20 cellular contexts compared by ENCODE assay signal in the genomic region with DNA sequence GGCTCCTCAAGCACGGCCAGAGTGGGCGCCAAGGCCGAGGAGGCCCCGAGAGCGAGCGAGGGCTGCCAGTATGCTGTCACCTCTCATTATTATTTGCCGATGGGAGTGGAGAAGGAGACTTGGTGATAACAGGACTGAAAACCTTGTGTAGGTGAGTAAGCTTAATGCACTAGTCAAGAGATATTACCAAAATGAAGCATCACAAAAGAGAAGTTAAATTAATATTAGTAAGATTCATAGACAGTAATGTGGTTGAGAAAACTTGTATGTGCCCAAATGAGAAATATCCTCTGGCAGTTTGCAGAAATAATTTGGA.
DNase-seq lines count a peak whose midpoint lies in the region; ATAC-seq and TF ChIP-seq lines count a peak whose summit lies in the region.
"Had no signal": no experiment of that assay in that cellular context is flagged by ENCODE, and none has a peak within 500 bp of the region (broad histone marks: within the 10 kb centered on the region; RNA-seq: fewer than 3 reads in every experiment).

No MANE protein-coding gene starts in this region.

- no peak for ATAC-seq in activated naive CD8-positive, alpha-beta T cell treated with anti-CD3 and anti-CD28 coated beads, Interleukin-2, amount 50 U/mL, for 24 hours
- ATAC-seq in gastroesophageal sphincter = no peak
- no peak for ATAC-seq in HG02678 (IDR thresholded peaks at IDR 0.05; ENCODE audit: unreplicated experiment)
- ATAC-seq: body of pancreas; left cardiac atrium; Panc1; stimulated activated memory B cell treated with anti-CD40 and anti-IgM and Interleukin-4, amounts not matched to agents 10 μg/mL and 1 μg/mL and 100 μg/mL, for 72 hours had no signal

- no peaks in the 10 kb centered on the region for H3K36me3 Mint-ChIP-seq in activated naive CD8-positive, alpha-beta T cell treated with anti-CD3 and anti-CD28 coated beads, Interleukin-2, amount 50 U/mL, for 24 hours (ENCODE audit: low read depth)
- H3K36me3 Mint-ChIP-seq: activated naive CD4-positive, alpha-beta T cell treated with anti-CD3 and anti-CD28 coated beads, Interleukin-2, amount 50 U/mL, for 24 hours; stimulated activated memory B cell treated with anti-CD40 and anti-IgM and Interleukin-4, amounts not matched to agents 10 μg/mL and 1 μg/mL and 100 μg/mL, for 72 hours had no signal

- no peaks in the 10 kb centered on the region for H3K9me3 ChIP-seq in gastroesophageal sphincter
- H3K9me3 ChIP-seq: body of pancreas had no signal

- H3K27ac ChIP-seq in gastroesophageal sphincter = no peak overlapping the region
- H3K27ac ChIP-seq: body of pancreas, transverse colon, VCaP had no signal

- 83% methylated on average over 1 of the region's 7 CpGs; no CpG with 5 or more reads in 1 of the 2 donors for WGBS in gastroesophageal sphincter (ENCODE audit: low coverage in 1 of 2), 2 donors

- no peak for TF ChIP-seq POLR2A in gastroesophageal sphincter (IDR thresholded peaks at IDR 0.05)

- H3K27me3 ChIP-seq in gastroesophageal sphincter = no peaks in the 10 kb centered on the region
- H3K27me3 ChIP-seq: body of pancreas, transverse colon had no signal

- CTCF ChIA-PET in AG04449 (lab: Yijun Ruan, JAX) = no interaction called here

- peak overlapping the region; percentile 38 for H3K4me3 ChIP-seq in AG04449 (ENCODE audit: low read depth, low read length)
- H3K4me3 ChIP-seq in GM08714 (ENCODE audit: low read length) = peak overlapping the region; percentile 93
- H3K4me3 ChIP-seq in gastroesophageal sphincter = peak overlapping the region; percentile 18 to 39
- H3K4me3 ChIP-seq: body of pancreas, transverse colon had no signal

- POLR2A ChIA-PET in AG04449 (lab: Yijun Ruan, JAX) = no interaction called here

- TF ChIP-seq CTCF in AG04449 (IDR thresholded peaks at IDR 0.05; ENCODE audit: insufficient read depth, low read length, missing control alignments) = no peak
- TF ChIP-seq CTCF in gastroesophageal sphincter (IDR thresholded peaks at IDR 0.05) = no peak

- no peaks in the 10 kb centered on the region for H3K4me1 ChIP-seq in gastroesophageal sphincter
- H3K4me1 ChIP-seq: body of pancreas, transverse colon had no signal

- H3K36me3 ChIP-seq in gastroesophageal sphincter = no peaks in the 10 kb centered on the region
- H3K36me3 ChIP-seq: transverse colon had no signal

- no peak for TF ChIP-seq EP300 in gastroesophageal sphincter (IDR thresholded peaks at IDR 0.05)

- H3K9me3 Mint-ChIP-seq in activated naive CD8-positive, alpha-beta T cell treated with anti-CD3 and anti-CD28 coated beads, Interleukin-2, amount 50 U/mL, for 24 hours = no peaks in the 10 kb centered on the region
- H3K9me3 Mint-ChIP-seq: activated CD4-positive, alpha-beta memory T cell treated with anti-CD3 and anti-CD28 coated beads, Interleukin-2, amount 10 ng/mL, durations not matched to agents 7 days and 5 days; stimulated activated memory B cell treated with anti-CD40 and anti-IgM and Interleukin-4, amounts not matched to agents 10 μg/mL and 1 μg/mL and 100 μg/mL, for 72 hours had no signal

- no peak for DNase-seq in AG04449 (ENCODE audit: low read depth, low spot score)
- DNase-seq in activated naive CD8-positive, alpha-beta T cell treated with anti-CD3 and anti-CD28 coated beads, Interleukin-2, amount 50 U/mL, for 24 hours = no peak
- no peak for DNase-seq in DMS79 (lab: John Stamatoyannopoulos, UW)
- DNase-seq in NCI-H748 (lab: John Stamatoyannopoulos, UW; ENCODE audit: unreplicated experiment) = no peak
- DNase-seq in NOMO-1 treated with DMSO at 0.1 percent for 48 hours (lab: John Stamatoyannopoulos, UW; ENCODE audit: unreplicated experiment) = no peak
- DNase-seq: activated CD4-positive, alpha-beta memory T cell treated with anti-CD3 and anti-CD28 coated beads, Interleukin-2, amount 10 ng/mL, durations not matched to agents 7 days and 5 days; activated T-cell treated with anti-CD3 and anti-CD28 coated beads for 4 hours; dermis blood vessel endothelial cell; NCI-H2029; transverse colon had no signal

- H3K27me3 Mint-ChIP-seq in activated naive CD8-positive, alpha-beta T cell treated with anti-CD3 and anti-CD28 coated beads, Interleukin-2, amount 50 U/mL, for 24 hours = no peaks in the 10 kb centered on the region
- H3K27me3 Mint-ChIP-seq: activated CD4-positive, alpha-beta memory T cell treated with anti-CD3 and anti-CD28 coated beads, Interleukin-2, amount 10 ng/mL, durations not matched to agents 7 days and 5 days; activated naive CD4-positive, alpha-beta T cell treated with anti-CD3 and anti-CD28 coated beads, Interleukin-2, amount 50 U/mL, for 24 hours; progenitor cell of endocrine pancreas; stimulated activated memory B cell treated with anti-CD40 and anti-IgM and Interleukin-4, amounts not matched to agents 10 μg/mL and 1 μg/mL and 100 μg/mL, for 72 hours had no signal

- no peaks in the 10 kb centered on the region for H3K4me1 Mint-ChIP-seq in activated naive CD8-positive, alpha-beta T cell treated with anti-CD3 and anti-CD28 coated beads, Interleukin-2, amount 50 U/mL, for 24 hours
- H3K4me1 Mint-ChIP-seq: activated CD4-positive, alpha-beta memory T cell treated with anti-CD3 and anti-CD28 coated beads, Interleukin-2, amount 10 ng/mL, durations not matched to agents 7 days and 5 days; activated naive CD4-positive, alpha-beta T cell treated with anti-CD3 and anti-CD28 coated beads, Interleukin-2, amount 50 U/mL, for 24 hours; stimulated activated memory B cell treated with anti-CD40 and anti-IgM and Interleukin-4, amounts not matched to agents 10 μg/mL and 1 μg/mL and 100 μg/mL, for 72 hours had no signal

- H3K27ac Mint-ChIP-seq in activated naive CD8-positive, alpha-beta T cell treated with anti-CD3 and anti-CD28 coated beads, Interleukin-2, amount 50 U/mL, for 24 hours = no peak overlapping the region
- H3K27ac Mint-ChIP-seq: activated CD4-positive, alpha-beta memory T cell treated with anti-CD3 and anti-CD28 coated beads, Interleukin-2, amount 10 ng/mL, durations not matched to agents 7 days and 5 days; activated naive CD4-positive, alpha-beta T cell treated with anti-CD3 and anti-CD28 coated beads, Interleukin-2, amount 50 U/mL, for 24 hours; progenitor cell of endocrine pancreas; stimulated activated memory B cell treated with anti-CD40 and anti-IgM and Interleukin-4, amounts not matched to agents 10 μg/mL and 1 μg/mL and 100 μg/mL, for 72 hours had no signal

- peak overlapping the region; percentile 4 for H3K4me3 Mint-ChIP-seq in activated naive CD8-positive, alpha-beta T cell treated with anti-CD3 and anti-CD28 coated beads, Interleukin-2, amount 50 U/mL, for 24 hours
- H3K4me3 Mint-ChIP-seq: activated CD4-positive, alpha-beta memory T cell treated with anti-CD3 and anti-CD28 coated beads, Interleukin-2, amount 10 ng/mL, durations not matched to agents 7 days and 5 days; activated naive CD4-positive, alpha-beta T cell treated with anti-CD3 and anti-CD28 coated beads, Interleukin-2, amount 50 U/mL, for 24 hours; stimulated activated memory B cell treated with anti-CD40 and anti-IgM and Interleukin-4, amounts not matched to agents 10 μg/mL and 1 μg/mL and 100 μg/mL, for 72 hours had no signal

Comparison
In these comparisons a context has a peak if more than half of its experiments do, and no peak if none do; other contexts are left out.
1. H3K4me3 ChIP-seq: peak in every context shown above with its lines; median percentile 93 in GM08714; 38 in AG04449; 28 in gastroesophageal sphincter.